ENCODE assay signal across 16 cellular contexts in the genomic region with DNA sequence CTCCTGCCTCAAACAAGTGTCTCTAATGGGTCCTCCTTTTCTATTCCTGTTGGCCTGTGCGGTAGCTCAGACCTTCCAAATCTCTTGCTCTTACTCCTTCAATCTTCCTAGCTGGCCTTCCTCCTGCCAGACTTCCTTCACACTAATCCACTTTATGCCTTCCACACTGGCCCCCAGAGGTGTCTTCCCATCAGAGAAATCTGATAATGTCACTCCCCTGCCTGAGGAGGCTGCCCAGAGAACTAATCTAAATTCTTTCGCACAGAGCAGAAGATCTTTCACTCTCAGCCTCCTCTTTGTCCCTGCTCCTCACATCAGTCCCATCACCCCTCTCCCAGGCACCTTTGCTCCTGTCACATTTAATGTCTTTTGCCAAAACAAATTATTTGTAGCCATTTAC.
A peak's percentile ranks its signal among the peaks of the same experiment; 100 is the strongest.
DNase-seq lines count a peak whose midpoint lies in the region; ATAC-seq and TF ChIP-seq lines count a peak whose summit lies in the region.
"Had no signal": no experiment of that assay in that cellular context is flagged by ENCODE, and none has a peak within 500 bp of the region (broad histone marks: within the 10 kb centered on the region; RNA-seq: fewer than 3 reads in every experiment).

No MANE protein-coding gene starts in this region.

- ATAC-seq in activated naive CD4-positive, alpha-beta T cell treated with anti-CD3 and anti-CD28 coated beads, Interleukin-2, amount 50 U/mL, for 72 hours = no peak
- no peak for ATAC-seq in thoracic aorta (ENCODE audit: insufficient number of reproducible peaks, low FRiP score, low read depth)
- ATAC-seq: HCT116 had no signal

- H3K9me3 Mint-ChIP-seq in activated naive CD4-positive, alpha-beta T cell treated with anti-CD3 and anti-CD28 coated beads, Interleukin-2, amount 50 U/mL, for 72 hours = peaks cover 0 to 7% of the 10 kb centered on the region in 2 donors
- H3K9me3 Mint-ChIP-seq in glutamatergic neuron (ENCODE audit: unreplicated experiment) = no peaks in the 10 kb centered on the region
- H3K9me3 Mint-ChIP-seq: activated B cell treated with CpG ODN at 0.5 μM for 24 hours had no signal

- H3K36me3 Mint-ChIP-seq in activated naive CD4-positive, alpha-beta T cell treated with anti-CD3 and anti-CD28 coated beads, Interleukin-2, amount 50 U/mL, for 72 hours = peaks cover 6 to 20% of the 10 kb centered on the region in 2 donors
- H3K36me3 Mint-ChIP-seq in glutamatergic neuron (ENCODE audit: unreplicated experiment) = no peaks in the 10 kb centered on the region

- H3K4me1 Mint-ChIP-seq in glutamatergic neuron (ENCODE audit: low read depth, unreplicated experiment) = peaks cover 16% of the 10 kb centered on the region

- H3K27ac ChIP-seq in thoracic aorta (peak overlapping the region; percentile 4 to 23), thyroid gland (peak overlapping the region in 1 of 3 donors; percentile 17)

- no peak for DNase-seq in activated naive CD4-positive, alpha-beta T cell treated with anti-CD3 and anti-CD28 coated beads, Interleukin-2, amount 50 U/mL, for 72 hours (ENCODE audit: low spot score in 2 of 2)
- DNase-seq in activated naive CD4-positive, alpha-beta T cell (lab: John Stamatoyannopoulos, UW) = no peak
- peak; percentile 86 for DNase-seq in NCI-H82 treated with DMSO at 0.1 percent for 48 hours (lab: John Stamatoyannopoulos, UW; ENCODE audit: unreplicated experiment)
- no peak for DNase-seq in glutamatergic neuron
- no peak for DNase-seq in thoracic aorta (ENCODE audit: low spot score)
- DNase-seq in effector CD4-positive, alpha-beta T cell = no peak
- no peak for DNase-seq in putamen (ENCODE audit: low spot score)
- no peak for DNase-seq in thyroid gland
- DNase-seq: activated B cell treated with CpG ODN at 0.5 μM for 24 hours; caudate nucleus; effector memory CD4-positive, alpha-beta T cell; GDM1; hippocampal formation; kidney glomerular epithelial cell; NCI-H1417 treated with DMSO at 0.1 percent for 48 hours had no signal

- peaks cover 5% of the 10 kb centered on the region for H3K27me3 Mint-ChIP-seq in glutamatergic neuron (ENCODE audit: unreplicated experiment)
- H3K27me3 Mint-ChIP-seq: activated B cell treated with CpG ODN at 0.5 μM for 24 hours had no signal

- H3K36me3 ChIP-seq in thoracic aorta (no peaks in the 10 kb centered on the region), thyroid gland (no peaks in the 10 kb centered on the region)

- H3K4me3 Mint-ChIP-seq in glutamatergic neuron (ENCODE audit: unreplicated experiment) = peak overlapping the region; percentile 17
- H3K4me3 Mint-ChIP-seq: activated B cell treated with CpG ODN at 0.5 μM for 24 hours had no signal

- H3K4me3 ChIP-seq in thoracic aorta = no peak overlapping the region
- no peak overlapping the region for H3K4me3 ChIP-seq in thyroid gland (replicated peaks in 1 of 3)

- TF ChIP-seq CTCF in glutamatergic neuron (IDR thresholded peaks at IDR 0.05; ENCODE audit: partially characterized antibody, unreplicated experiment) (no peak), thoracic aorta (IDR thresholded peaks at IDR 0.05) (no peak), thyroid gland (IDR thresholded peaks at IDR 0.05) (no peak)

- H3K27me3 ChIP-seq in thoracic aorta (replicated peaks; ENCODE audit: insufficient read depth) (no peaks in the 10 kb centered on the region), thyroid gland (no peaks in the 10 kb centered on the region)

- no peak for TF ChIP-seq POLR2A in thyroid gland (IDR thresholded peaks at IDR 0.05)

- H3K9me3 ChIP-seq in thoracic aorta (no peaks in the 10 kb centered on the region), thyroid gland (no peaks in the 10 kb centered on the region)

- peak overlapping the region; percentile 3 to 16 for H3K27ac Mint-ChIP-seq in activated naive CD4-positive, alpha-beta T cell treated with anti-CD3 and anti-CD28 coated beads, Interleukin-2, amount 50 U/mL, for 72 hours
- H3K27ac Mint-ChIP-seq in glutamatergic neuron (ENCODE audit: unreplicated experiment) = no peak overlapping the region
- H3K27ac Mint-ChIP-seq: activated B cell treated with CpG ODN at 0.5 μM for 24 hours had no signal

- intact Hi-C loops in thyroid gland (cut with DNase I) = no loop called here

- H3K4me1 ChIP-seq in thoracic aorta (ENCODE audit: control insufficient read depth in 1 of 2, low read depth in 2 of 2) = peaks cover 28 to 74% of the 10 kb centered on the region in 2 donors
- H3K4me1 ChIP-seq in thyroid gland = peaks cover 7 to 12% of the 10 kb centered on the region in 2 donors

- 96 to 99% methylated on average over 2 of the region's 2 CpGs for WGBS in thyroid gland, 2 donors
